Comparison of ENCODE assay signal across 8 cellular contexts in the genomic region with DNA sequence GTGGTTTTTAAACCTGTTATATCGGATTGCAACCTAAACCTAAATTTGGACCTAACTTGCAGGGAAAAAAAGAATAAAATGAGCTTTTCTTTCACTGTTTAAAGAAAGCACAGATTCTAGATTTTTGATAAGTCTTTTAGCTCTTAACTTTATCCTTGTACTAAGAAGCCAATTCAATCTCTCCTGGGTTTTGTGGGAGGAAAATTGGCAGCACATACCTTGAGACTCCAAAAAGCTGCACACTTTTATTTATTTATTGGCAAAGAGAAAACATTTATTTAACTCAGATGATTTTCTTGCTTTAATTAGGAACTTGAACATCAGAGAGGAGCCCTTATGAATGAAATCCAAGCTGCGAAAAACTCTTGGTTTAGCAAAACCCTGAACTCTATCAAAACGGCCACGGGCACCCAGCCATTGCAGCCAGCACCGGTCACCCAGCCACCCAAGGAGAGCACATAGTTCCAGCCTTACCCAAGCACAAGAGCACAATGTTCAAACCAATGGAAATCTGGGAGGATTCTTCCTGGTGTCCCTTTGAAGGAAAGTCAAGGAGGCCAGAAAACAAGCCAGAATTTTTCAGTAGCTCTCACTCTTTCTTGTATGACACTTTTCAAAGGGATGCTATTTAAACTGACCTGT. TPM values are rescaled to one million over a fixed set of nuclear protein-coding genes. Genes with fewer than 3 reads are reported as not detected.
DNase-seq lines count a peak whose midpoint lies in the region; ATAC-seq and TF ChIP-seq lines count a peak whose summit lies in the region.

No MANE protein-coding gene starts in this region.

- H3K9me3 Mint-ChIP-seq in CD14-positive monocyte (no peaks in the 10 kb centered on the region), neural progenitor cell (no peaks in the 10 kb centered on the region)
- no peaks in the 10 kb centered on the region for H3K9me3 Mint-ChIP-seq in effector memory CD8-positive, alpha-beta T cell

- no peaks in the 10 kb centered on the region for H3K27me3 Mint-ChIP-seq in CD14-positive monocyte (ENCODE audit: low read depth in 3 of 3)
- no peaks in the 10 kb centered on the region for H3K27me3 Mint-ChIP-seq in effector memory CD8-positive, alpha-beta T cell
- H3K27me3 Mint-ChIP-seq in neural progenitor cell (ENCODE audit: insufficient read depth, low read depth), result no peaks in the 10 kb centered on the region

- DNase-seq in CD14-positive monocyte (ENCODE audit: low spot score) (no peak), ovary (peak in 4 of 5 donors; percentile 34 to 61 (median 50)), NCI-H1092 treated with DMSO at 0.1 percent for 48 hours (lab: John Stamatoyannopoulos, UW) (no peak), KBM-7 (no peak), neural progenitor cell (ENCODE audit: low spot score) (no peak)
- no peak for DNase-seq in effector memory CD8-positive, alpha-beta T cell
- no peak for DNase-seq in stimulated activated CD4-positive, alpha-beta T cell treated with anti-CD3 and anti-CD28 coated beads, Interleukin-15, amount 100 ng/mL, for 24 hours

- no peaks in the 10 kb centered on the region for H3K36me3 ChIP-seq in OCI-LY3 (replicated peaks; ENCODE audit: low read depth, low read length)
- no peaks in the 10 kb centered on the region for H3K36me3 ChIP-seq in ovary
- no peaks in the 10 kb centered on the region for H3K36me3 ChIP-seq in neural progenitor cell

- H3K9ac ChIP-seq in OCI-LY3 (ENCODE audit: low read length) (peak overlapping the region; percentile 42; the same call in 1 of the 2 replicates), neural progenitor cell (no peak overlapping the region)

- H2AFZ ChIP-seq in OCI-LY3 (ENCODE audit: low read depth, low read length) (no peak overlapping the region), neural progenitor cell (replicated peaks) (no peak overlapping the region)

- no peak overlapping the region for H3K27ac ChIP-seq in OCI-LY3 (ENCODE audit: low read length)
- H3K27ac ChIP-seq in ovary, result peak overlapping the region; percentile 47 to 85
- no peak overlapping the region for H3K27ac ChIP-seq in neural progenitor cell

- H3K4me3 Mint-ChIP-seq in CD14-positive monocyte (no peak overlapping the region), neural progenitor cell (no peak overlapping the region)
- peak overlapping the region; percentile 41 to 56 for H3K4me3 Mint-ChIP-seq in effector memory CD8-positive, alpha-beta T cell

- peak overlapping the region in 6 of 7 donors; percentile 45 to 83 (median 68) for H3K27ac Mint-ChIP-seq in CD14-positive monocyte
- H3K27ac Mint-ChIP-seq in effector memory CD8-positive, alpha-beta T cell, result peak overlapping the region; percentile 92 to 97
- no peak overlapping the region for H3K27ac Mint-ChIP-seq in neural progenitor cell

- H3K4me1 ChIP-seq in OCI-LY3 (ENCODE audit: low read length) (peaks cover 5% of the 10 kb centered on the region; the same call in 1 of the 2 replicates), ovary (ENCODE audit: insufficient read depth) (peaks cover 2% of the 10 kb centered on the region), neural progenitor cell (no peaks in the 10 kb centered on the region)

- H3F3A ChIP-seq in neural progenitor cell (ENCODE audit: low read depth), result peaks cover 4% of the 10 kb centered on the region

- H3K79me2 ChIP-seq in OCI-LY3 (ENCODE audit: low read length) (no peaks in the 10 kb centered on the region), neural progenitor cell (ENCODE audit: low read depth) (no peaks in the 10 kb centered on the region)

- 19 to 29% (median 20%) methylated on average over 5 of the region's 5 CpGs for WGBS in ovary, 3 donors

- ATAC-seq in effector memory CD8-positive, alpha-beta T cell (replicated peaks), result no peak

- H3K4me3 ChIP-seq in OCI-LY3 (ENCODE audit: low read length), result peak overlapping the region; percentile 71
- H3K4me3 ChIP-seq in ovary, result peak overlapping the region; percentile 47
- H3K4me3 ChIP-seq in neural progenitor cell, result no peak overlapping the region

- H3K4me1 Mint-ChIP-seq in CD14-positive monocyte, result peaks cover 8% of the 10 kb centered on the region
- peaks cover 13 to 23% of the 10 kb centered on the region in 2 donors for H3K4me1 Mint-ChIP-seq in effector memory CD8-positive, alpha-beta T cell (ENCODE audit: low read depth in 2 of 2)
- no peaks in the 10 kb centered on the region for H3K4me1 Mint-ChIP-seq in neural progenitor cell

- TF ChIP-seq CTCF in CD14-positive monocyte (IDR thresholded peaks at IDR 0.05) (no peak), OCI-LY3 (IDR thresholded peaks at IDR 0.05; ENCODE audit: low read depth, low read length) (no peak), ovary (IDR thresholded peaks at IDR 0.05) (no peak), neural progenitor cell (IDR thresholded peaks at IDR 0.05) (no peak)

- H3K36me3 Mint-ChIP-seq in CD14-positive monocyte (peaks cover 46 to 64% of the 10 kb centered on the region in 2 donors), neural progenitor cell (peaks cover 2% of the 10 kb centered on the region)
- H3K36me3 Mint-ChIP-seq in effector memory CD8-positive, alpha-beta T cell (ENCODE audit: insufficient read depth), result peaks cover 23% of the 10 kb centered on the region

- in situ Hi-C loops in KBM-7 (cut with MboI; ENCODE audit: low pct_unique_long_range_greater_than_20kb, low sequenced_read_pairs), result loop anchor here (25.0 kb wide), 1 partner anchor 202 kb away; no protein-coding TSS in a partner anchor

- H4K20me1 ChIP-seq in OCI-LY3 (ENCODE audit: insufficient read depth, low read length) (no peaks in the 10 kb centered on the region), neural progenitor cell (ENCODE audit: low read depth) (no peaks in the 10 kb centered on the region)

- H3K9me3 ChIP-seq in OCI-LY3 (ENCODE audit: insufficient read depth, low read length) (no peaks in the 10 kb centered on the region), ovary (no peaks in the 10 kb centered on the region), neural progenitor cell (ENCODE audit: low read depth) (no peaks in the 10 kb centered on the region)

- no peak for TF ChIP-seq EP300 in ovary (IDR thresholded peaks at IDR 0.05)

- H3K27me3 ChIP-seq in OCI-LY3 (ENCODE audit: low read depth, low read length) (no peaks in the 10 kb centered on the region), ovary (no peaks in the 10 kb centered on the region), neural progenitor cell (no peaks in the 10 kb centered on the region)

- H3K4me2 ChIP-seq in OCI-LY3 (ENCODE audit: low read length) (peak overlapping the region; percentile 79), neural progenitor cell (no peak overlapping the region)

- intact Hi-C loops in CD14-positive monocyte (cut with micrococcal nuclease), result loop anchor here in 1 of 2 donors (10.0 kb wide), 1 partner anchor 965 kb away; the partner anchor contains the start of gene RC3H1
- intact Hi-C loops in ovary (cut with DNase I), result loop anchor here in 2 of 4 donors (10.0 kb wide), 1 partner anchor 215 kb away; no protein-coding TSS in a partner anchor

- TF ChIP-seq POLR2A in ovary (IDR thresholded peaks at IDR 0.05), result no peak

RNA-seq across cellular contexts. Expression of gene CACYBP, which starts 10.1 kb away (rescaled TPM):
- polyA plus RNA-seq in CD14-positive monocyte (10 to 100 TPM; 74.8 to 86.9 TPM), ovary (100 to 1,000 TPM in 1 of 2 donors, 10 to 100 TPM in 1; 75.7 to 171 TPM)
- total RNA-seq in ovary (100 to 1,000 TPM in 1 of 7 donors, 10 to 100 TPM in 6; 58.4 to 127 (median 70.1) TPM), neural progenitor cell (ENCODE audit: low replicate concordance) (145 and 166 TPM in 2 replicates)

RNA-seq across cellular contexts. Expression of gene MRPS14, which starts 33.6 kb away (rescaled TPM):
- polyA plus RNA-seq in CD14-positive monocyte (10 to 100 TPM; 48.1 to 53.2 TPM), ovary (10 to 100 TPM; 21.0 to 38.0 TPM)
- total RNA-seq in ovary (10 to 100 TPM; 21.1 to 30.9 (median 26.2) TPM), neural progenitor cell (ENCODE audit: low replicate concordance) (31.3 and 35.1 TPM in 2 replicates)

Comparison
In these comparisons a context has a peak if more than half of its experiments do, and no peak if none do; other contexts are left out.
1. DNase-seq: peak in ovary (4 of 5); none in CD14-positive monocyte (single experiment), effector memory CD8-positive, alpha-beta T cell (0 of 3), stimulated activated CD4-positive, alpha-beta T cell treated with anti-CD3 and anti-CD28 coated beads, Interleukin-15, amount 100 ng/mL, for 24 hours (single experiment), NCI-H1092 treated with DMSO at 0.1 percent for 48 hours (single experiment), KBM-7 (single experiment) and neural progenitor cell (single experiment).
2. H3K4me3 Mint-ChIP-seq: peak in effector memory CD8-positive, alpha-beta T cell (2 of 2); none in CD14-positive monocyte (0 of 2) and neural progenitor cell (single experiment).
3. H3K27ac ChIP-seq: peak in ovary (2 of 2); none in OCI-LY3 (single experiment) and neural progenitor cell (single experiment).